18 cellular contexts compared by ENCODE assay signal in the genomic region with DNA sequence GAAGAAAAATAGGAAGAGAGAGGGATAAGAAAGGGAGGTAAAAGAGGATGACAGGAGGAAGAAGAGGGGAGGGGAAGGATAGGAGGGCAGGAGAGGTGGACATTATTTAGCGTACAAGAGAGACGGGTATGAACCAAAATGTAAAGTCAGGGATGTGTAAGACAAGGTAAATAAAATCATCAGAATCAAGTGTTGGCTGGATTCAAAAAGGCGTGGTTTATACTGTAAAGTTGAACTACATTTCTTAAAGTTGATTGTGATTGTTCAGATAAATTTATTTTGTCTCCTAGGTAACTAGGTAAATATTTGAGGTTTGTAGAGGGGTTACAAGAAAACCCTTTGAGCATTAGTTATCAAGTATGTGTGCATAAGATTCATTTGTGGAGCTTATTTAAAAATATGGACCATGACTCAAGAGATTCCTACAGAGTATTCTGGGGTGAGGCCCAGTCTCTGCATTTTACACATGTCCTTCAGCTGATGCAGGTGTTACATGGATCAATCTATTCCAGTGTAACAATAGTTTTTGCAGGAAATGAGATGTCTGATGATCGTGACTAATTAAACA.
DNase-seq lines count a peak whose midpoint lies in the region; ATAC-seq, FAIRE-seq and TF ChIP-seq lines count a peak whose summit lies in the region.
"Had no signal": no experiment of that assay in that cellular context is flagged by ENCODE, and none has a peak within 500 bp of the region (broad histone marks: within the 10 kb centered on the region; RNA-seq: fewer than 3 reads in every experiment).

No MANE protein-coding gene starts in this region.

- H3K4me1 ChIP-seq in H1 (replicated peaks in 1 of 4; ENCODE audit: control insufficient read depth in 3 of 4, insufficient read depth in 4 of 4, low read length in 3 of 4) = no peaks in the 10 kb centered on the region
- H3K4me1 ChIP-seq in lower lobe of right lung = no peaks in the 10 kb centered on the region
- H3K4me1 ChIP-seq in right lobe of liver = no peaks in the 10 kb centered on the region
- no peaks in the 10 kb centered on the region for H3K4me1 ChIP-seq in upper lobe of left lung
- H3K4me1 ChIP-seq: BLaER1, HAP-1 had no signal

- no peak overlapping the region for H2BK120ac ChIP-seq in H1 (replicated peaks; ENCODE audit: low read depth, low read length)

- H2AK5ac ChIP-seq in H1 (ENCODE audit: low read depth, low read length) = no peak overlapping the region

- no peaks in the 10 kb centered on the region for H3K27me3 ChIP-seq in H1 (replicated peaks in 1 of 4; ENCODE audit: control insufficient read depth in 3 of 4, extremely low read depth in 1 of 4, insufficient read depth in 3 of 4, low read length in 3 of 4)
- H3K27me3 ChIP-seq in lower lobe of right lung (ENCODE audit: low read depth) = no peaks in the 10 kb centered on the region
- no peaks in the 10 kb centered on the region for H3K27me3 ChIP-seq in right lobe of liver
- H3K27me3 ChIP-seq in upper lobe of left lung = no peaks in the 10 kb centered on the region
- H3K27me3 ChIP-seq: BLaER1 had no signal

- H2BK20ac ChIP-seq in H1 (ENCODE audit: low read length) = no peak overlapping the region

- H3K14ac ChIP-seq in H1 (ENCODE audit: insufficient read length) = no peak overlapping the region

- DNase-seq in NCI-H748 (lab: John Stamatoyannopoulos, UW; ENCODE audit: unreplicated experiment) (peak; percentile 7), NCI-H748 treated with DMSO at 0.1 percent for 48 hours (lab: John Stamatoyannopoulos, UW) (no peak), HT-29 (ENCODE audit: low spot score) (peak; percentile 43), H1 (ENCODE audit: low read depth in 1 of 2, low spot score in 2 of 2) (no peak), lower lobe of right lung (no peak), right lobe of liver (no peak), NCI-H82 (lab: John Stamatoyannopoulos, UW) (no peak), upper lobe of left lung (no peak)
- DNase-seq: 8988T; CD8-positive, alpha-beta T cell; DMS 273 treated with DMSO at 0.1 percent for 48 hours; DMS79; GDM1; GOT3 had no signal

- H3K23me2 ChIP-seq in H1 (ENCODE audit: low read depth, low read length) = no peaks in the 10 kb centered on the region

- no peak overlapping the region for H3K4me2 ChIP-seq in H1 (ENCODE audit: insufficient read depth in 1 of 2, low read depth in 2 of 2, low read length in 2 of 2)
- H3K4me2 ChIP-seq: BLaER1 had no signal

- H3K56ac ChIP-seq in H1 (replicated peaks; ENCODE audit: insufficient read length, low read depth, low read length) = no peak overlapping the region

- H3K27ac ChIP-seq in H1 (ENCODE audit: low read depth, low read length) = no peak overlapping the region
- no peak overlapping the region for H3K27ac ChIP-seq in lower lobe of right lung
- no peak overlapping the region for H3K27ac ChIP-seq in right lobe of liver
- H3K27ac ChIP-seq in upper lobe of left lung = no peak overlapping the region
- H3K27ac ChIP-seq: BLaER1 had no signal

- no peak overlapping the region for H3K23ac ChIP-seq in H1 (ENCODE audit: insufficient read length)

- H4K8ac ChIP-seq in H1 (ENCODE audit: extremely low read depth, insufficient read depth, low read length) = no peak overlapping the region

- CTCF ChIA-PET in H1 (lab: Charles Lee; ENCODE audit: partially characterized antibody) = no interaction called here

- H2BK12ac ChIP-seq in H1 (ENCODE audit: low read depth, low read length) = no peak overlapping the region

- intact Hi-C loops in lower lobe of right lung (cut with DNase I) (no loop called here), right lobe of liver (cut with DNase I) (no loop called here)

- ATAC-seq in lower lobe of right lung = peak; percentile 57 to 59
- ATAC-seq in right lobe of liver = no peak
- no peak for ATAC-seq in upper lobe of left lung (ENCODE audit: low FRiP score in 2 of 2)
- ATAC-seq: CD8-positive, alpha-beta T cell had no signal

- H4K91ac ChIP-seq in H1 (replicated peaks; ENCODE audit: insufficient read length, low read length) = no peak overlapping the region

- TF ChIP-seq POLR2A in H1 (IDR thresholded peaks at IDR 0.05; ENCODE audit: control extremely low read depth in 1 of 2, low read depth in 2 of 2, low read length in 2 of 2) (no peak), right lobe of liver (IDR thresholded peaks at IDR 0.05) (no peak), upper lobe of left lung (IDR thresholded peaks at IDR 0.05) (no peak)

- H3K36me3 ChIP-seq in H1 (ENCODE audit: control insufficient read depth in 2 of 4, insufficient read depth in 4 of 4, low read length in 3 of 4) (no peaks in the 10 kb centered on the region), lower lobe of right lung (no peaks in the 10 kb centered on the region), right lobe of liver (no peaks in the 10 kb centered on the region), upper lobe of left lung (no peaks in the 10 kb centered on the region)
- H3K36me3 ChIP-seq: BLaER1, HAP-1 had no signal

- no peaks in the 10 kb centered on the region for H3K79me2 ChIP-seq in H1 (ENCODE audit: control insufficient read depth in 1 of 2, insufficient read depth in 2 of 2, low read length in 2 of 2)

- H3K79me1 ChIP-seq in H1 (ENCODE audit: low read depth, low read length) = no peaks in the 10 kb centered on the region

- no peak overlapping the region for H4K5ac ChIP-seq in H1 (ENCODE audit: insufficient read length, low read depth, low read length)

- H2BK5ac ChIP-seq in H1 (ENCODE audit: low read depth, low read length) = no peak overlapping the region

- H3K9me3 ChIP-seq in H1 (ENCODE audit: insufficient read depth in 2 of 2, low read depth in 1 of 2, low read length in 1 of 2) = no peaks in the 10 kb centered on the region
- no peaks in the 10 kb centered on the region for H3K9me3 ChIP-seq in lower lobe of right lung
- no peaks in the 10 kb centered on the region for H3K9me3 ChIP-seq in right lobe of liver
- no peaks in the 10 kb centered on the region for H3K9me3 ChIP-seq in upper lobe of left lung
- H3K9me3 ChIP-seq: BLaER1, HAP-1 had no signal

- no peak overlapping the region for H3K4ac ChIP-seq in H1 (replicated peaks; ENCODE audit: insufficient read length, low read depth, low read length)

- H2AFZ ChIP-seq in H1 (ENCODE audit: low read length) = no peak overlapping the region

- no peak overlapping the region for H3K18ac ChIP-seq in H1 (ENCODE audit: extremely low read depth, low read length)

- no peak overlapping the region for H3K9ac ChIP-seq in H1 (replicated peaks in 1 of 4; ENCODE audit: extremely low read depth in 1 of 4, low read depth in 3 of 4, low read length in 3 of 4)
- H3K9ac ChIP-seq: BLaER1 had no signal

- no peak for TF ChIP-seq CTCF in H1 (IDR thresholded peaks at IDR 0.05; ENCODE audit: control extremely low read depth in 1 of 3, insufficient read depth in 1 of 3, low read depth in 1 of 3, low read length in 3 of 3)
- no peak for TF ChIP-seq CTCF in lower lobe of right lung (IDR thresholded peaks at IDR 0.05)
- no peak for TF ChIP-seq CTCF in right lobe of liver (IDR thresholded peaks at IDR 0.05)
- no peak for TF ChIP-seq CTCF in upper lobe of left lung (IDR thresholded peaks at IDR 0.05)

- H3K4me3 ChIP-seq in H1 (ENCODE audit: extremely low read depth in 1 of 4, insufficient read depth in 2 of 4, low read depth in 3 of 4, low read length in 4 of 4) (no peak overlapping the region), lower lobe of right lung (no peak overlapping the region), right lobe of liver (no peak overlapping the region), upper lobe of left lung (no peak overlapping the region)
- H3K4me3 ChIP-seq: BLaER1, HAP-1 had no signal

- TF ChIP-seq EP300 in H1 (IDR thresholded peaks at IDR 0.05; ENCODE audit: borderline replicate concordance in 1 of 2, low read depth in 2 of 2, low read length in 2 of 2) (no peak), upper lobe of left lung (IDR thresholded peaks at IDR 0.05) (no peak)

- POLR2A ChIA-PET in H1 (lab: Charles Lee; ENCODE audit: partially characterized antibody) = no interaction called here

- FAIRE-seq in H1 (lab: Jason Lieb, UNC) = peak; percentile 24
- FAIRE-seq: GM12892, GM18507 had no signal

- H4K20me1 ChIP-seq in H1 (replicated peaks in 1 of 2; ENCODE audit: control insufficient read depth in 1 of 2, insufficient read depth in 2 of 2, low read length in 2 of 2) = no peaks in the 10 kb centered on the region
- H4K20me1 ChIP-seq: BLaER1 had no signal

- no peak overlapping the region for H2BK15ac ChIP-seq in H1 (ENCODE audit: low read length)

- 95% methylated on average over 4 of the region's 4 CpGs; no CpG with 5 or more reads in 1 of the 2 experiments for WGBS in H1 (ENCODE audit: extremely low coverage in 1 of 2, insufficient coverage in 1 of 2, insufficient read length in 1 of 2, insufficient replicate concordance in 2 of 2, low coverage in 1 of 2, low lambda C conversion rate in 2 of 2, missing lambda C conversion rate in 1 of 2), 2 experiments
- WGBS in right lobe of liver (ENCODE audit: insufficient coverage, low coverage, low lambda C conversion rate, missing lambda C conversion rate) = 70% methylated on average over 4 of the region's 4 CpGs
- 52 to 58% methylated on average over 4 of the region's 4 CpGs for WGBS in upper lobe of left lung, 2 donors

- no peak for TF ChIP-seq RAD21 in H1 (IDR thresholded peaks at IDR 0.05 in 1 of 2, conservative IDR thresholded peaks at IDR 0.05 in 1 of 2; ENCODE audit: low read depth in 2 of 2, low read length in 2 of 2)

TF ChIP-seq in H1, 55 proteins besides CTCF, POLR2A, EP300 and RAD21 (continues in another document):
- TF ChIP-seq CREB1 (IDR thresholded peaks at IDR 0.05) = no peak
- TF ChIP-seq RNF2 (IDR thresholded peaks at IDR 0.05; ENCODE audit: borderline replicate concordance, low read depth, low read length, missing control alignments, poor library complexity, severe bottlenecking) = no peak
- TF ChIP-seq POLR2AphosphoS5 (IDR thresholded peaks at IDR 0.05; ENCODE audit: low read depth, low read length) = no peak
- no peak for TF ChIP-seq RXRA (IDR thresholded peaks at IDR 0.05; ENCODE audit: insufficient read depth, low read depth, low read length)
- TF ChIP-seq JUN (IDR thresholded peaks at IDR 0.05; ENCODE audit: low read depth, low read length) = no peak
- no peak for TF ChIP-seq CEBPB (IDR thresholded peaks at IDR 0.05; ENCODE audit: low read depth, low read length)
- no peak for TF ChIP-seq ATF2 (IDR thresholded peaks at IDR 0.05; ENCODE audit: low read length)
- no peak for TF ChIP-seq BRCA1 (IDR thresholded peaks at IDR 0.05; ENCODE audit: low read depth, low read length)
- no peak for TF ChIP-seq GABPA (IDR thresholded peaks at IDR 0.05; ENCODE audit: borderline replicate concordance, insufficient read depth, low read length)

Comparison
In these comparisons a context has a peak if more than half of its experiments do, and no peak if none do; other contexts are left out.
1. DNase-seq: peak in NCI-H748 (single experiment) and HT-29 (single experiment); none in NCI-H748 treated with DMSO at 0.1 percent for 48 hours (single experiment), H1 (0 of 2), lower lobe of right lung (single experiment), right lobe of liver (0 of 3), NCI-H82 (single experiment) and upper lobe of left lung (0 of 2).
2. ATAC-seq: peak in lower lobe of right lung (2 of 2); none in right lobe of liver (0 of 4) and upper lobe of left lung (0 of 2).